In genomic region chr7:13850185-13850752, GRCh38 we compare ENCODE assay signal across 8 cellular contexts.
A peak's percentile ranks its signal among the peaks of the same experiment; 100 is the strongest.
DNase-seq lines count a peak whose midpoint lies in the region; ATAC-seq and TF ChIP-seq lines count a peak whose summit lies in the region.

No MANE protein-coding gene starts in this region.

- peaks cover 15% of the 10 kb centered on the region; the same call in 1 of the 2 replicates for H3K4me1 ChIP-seq in GM23338 (ENCODE audit: insufficient read depth)
- no peaks in the 10 kb centered on the region for H3K4me1 ChIP-seq in breast epithelium
- H3K4me1 ChIP-seq in neural progenitor cell = peaks cover 34% of the 10 kb centered on the region

- H3K9ac ChIP-seq in neural progenitor cell = no peak overlapping the region

- intact Hi-C loops in breast epithelium (cut with DNase I; ENCODE audit: low total_unique reads) = no loop called here

- TF ChIP-seq CTCF in GM23338 (conservative IDR thresholded peaks at IDR 0.05; ENCODE audit: low read depth in 2 of 2) (no peak), breast epithelium (IDR thresholded peaks at IDR 0.05) (no peak), neural progenitor cell (IDR thresholded peaks at IDR 0.05) (no peak)

- H3K79me2 ChIP-seq in GM23338 (replicated peaks; ENCODE audit: insufficient read depth) = no peaks in the 10 kb centered on the region
- no peaks in the 10 kb centered on the region for H3K79me2 ChIP-seq in neural progenitor cell (ENCODE audit: low read depth)

- no peaks in the 10 kb centered on the region for H3K9me3 ChIP-seq in breast epithelium
- no peaks in the 10 kb centered on the region for H3K9me3 ChIP-seq in neural progenitor cell (ENCODE audit: low read depth)

- H3F3A ChIP-seq in GM23338 (replicated peaks; ENCODE audit: low read depth) (no peaks in the 10 kb centered on the region), neural progenitor cell (ENCODE audit: low read depth) (peaks cover 19% of the 10 kb centered on the region)

- H3K9me2 ChIP-seq in GM23338 (ENCODE audit: insufficient read depth) = 0 out of 2 replicates have a peak, but pooled peaks cover 5% of the 10 kb centered on the region

- H3K36me3 ChIP-seq in GM23338 (ENCODE audit: insufficient read depth) = no peaks in the 10 kb centered on the region
- no peaks in the 10 kb centered on the region for H3K36me3 ChIP-seq in breast epithelium
- no peaks in the 10 kb centered on the region for H3K36me3 ChIP-seq in neural progenitor cell

- DNase-seq in ELR (ENCODE audit: low read depth) (peak; percentile 99), GM23338 (ENCODE audit: low spot score) (peak; percentile 24), LoVo (ENCODE audit: low spot score) (peak; percentile 82), breast epithelium (ENCODE audit: low spot score in 2 of 2) (peak in 1 of 2 donors; percentile 27), neural progenitor cell (ENCODE audit: low spot score) (no peak), putamen (ENCODE audit: low spot score) (no peak), NCI-H1930 (lab: John Stamatoyannopoulos, UW) (no peak)

- no peak for ATAC-seq in GM23338

- H3K4me2 ChIP-seq in GM23338 (no peak overlapping the region), neural progenitor cell (no peak overlapping the region)

- H3K27me3 ChIP-seq in GM23338 (ENCODE audit: insufficient read depth) (no peaks in the 10 kb centered on the region), breast epithelium (no peaks in the 10 kb centered on the region), neural progenitor cell (no peaks in the 10 kb centered on the region)

- peak overlapping the region; percentile 73 for H2AFZ ChIP-seq in GM23338
- peak overlapping the region; percentile 11 for H2AFZ ChIP-seq in neural progenitor cell (replicated peaks)

- H3K27ac Mint-ChIP-seq in GM23338 = 0 out of 2 replicates have a peak overlapping the region, but pooled peaks have one; percentile 20
- H3K27ac Mint-ChIP-seq in T-helper 1 cell treated with Interleukin-12 subunit alpha and Interleukin-12 subunit beta and Interleukin-4 antibody, amounts not matched to agents 30 μg/mL and 1 μg/mL, for 36 hours = peak overlapping the region; percentile 69
- peak overlapping the region; percentile 25 for H3K27ac Mint-ChIP-seq in neural progenitor cell

- H3K4me1 Mint-ChIP-seq in GM23338 = peaks cover 24% of the 10 kb centered on the region
- H3K4me1 Mint-ChIP-seq in T-helper 1 cell treated with Interleukin-12 subunit alpha and Interleukin-12 subunit beta and Interleukin-4 antibody, amounts not matched to agents 30 μg/mL and 1 μg/mL, for 36 hours (ENCODE audit: low read depth) = peaks cover 15% of the 10 kb centered on the region
- peaks cover 25% of the 10 kb centered on the region for H3K4me1 Mint-ChIP-seq in neural progenitor cell

- TF ChIP-seq POLR2A in breast epithelium (IDR thresholded peaks at IDR 0.05) = no peak

- H3K27ac ChIP-seq in GM23338 (ENCODE audit: low read depth) (no peak overlapping the region), breast epithelium (peak overlapping the region; percentile 54 to 61), neural progenitor cell (peak overlapping the region; percentile 57)

- H3K4me3 Mint-ChIP-seq in GM23338 (no peak overlapping the region), neural progenitor cell (no peak overlapping the region)
- H3K4me3 Mint-ChIP-seq in T-helper 1 cell treated with Interleukin-12 subunit alpha and Interleukin-12 subunit beta and Interleukin-4 antibody, amounts not matched to agents 30 μg/mL and 1 μg/mL, for 36 hours = no peak overlapping the region

- H4K20me1 ChIP-seq in GM23338 (replicated peaks; ENCODE audit: insufficient read depth) (no peaks in the 10 kb centered on the region), neural progenitor cell (ENCODE audit: low read depth) (no peaks in the 10 kb centered on the region)

- H3K4me3 ChIP-seq in GM23338 = no peak overlapping the region
- H3K4me3 ChIP-seq in breast epithelium = no peak overlapping the region
- no peak overlapping the region for H3K4me3 ChIP-seq in neural progenitor cell

- H3K27me3 Mint-ChIP-seq in GM23338 (ENCODE audit: insufficient read depth, low read depth, poor library complexity) = no peaks in the 10 kb centered on the region
- no peaks in the 10 kb centered on the region for H3K27me3 Mint-ChIP-seq in T-helper 1 cell treated with Interleukin-12 subunit alpha and Interleukin-12 subunit beta and Interleukin-4 antibody, amounts not matched to agents 30 μg/mL and 1 μg/mL, for 36 hours (ENCODE audit: low read depth)
- peaks cover 8% of the 10 kb centered on the region for H3K27me3 Mint-ChIP-seq in neural progenitor cell (ENCODE audit: insufficient read depth, low read depth)

- no peaks in the 10 kb centered on the region for H3K36me3 Mint-ChIP-seq in GM23338 (ENCODE audit: low read depth)
- no peaks in the 10 kb centered on the region for H3K36me3 Mint-ChIP-seq in T-helper 1 cell treated with Interleukin-12 subunit alpha and Interleukin-12 subunit beta and Interleukin-4 antibody, amounts not matched to agents 30 μg/mL and 1 μg/mL, for 36 hours (ENCODE audit: low read depth)
- peaks cover 2% of the 10 kb centered on the region for H3K36me3 Mint-ChIP-seq in neural progenitor cell

- H3K9me3 Mint-ChIP-seq in GM23338 (no peaks in the 10 kb centered on the region), neural progenitor cell (peaks cover 3% of the 10 kb centered on the region)
- no peaks in the 10 kb centered on the region for H3K9me3 Mint-ChIP-seq in T-helper 1 cell treated with Interleukin-12 subunit alpha and Interleukin-12 subunit beta and Interleukin-4 antibody, amounts not matched to agents 30 μg/mL and 1 μg/mL, for 36 hours

TF ChIP-seq in GM23338, 12 proteins besides CTCF, POLR2A, EP300 and RAD21 (continues in another document):
- TF ChIP-seq ZNF114 (CRISPR knock-in tag; IDR thresholded peaks at IDR 0.05) = no peak
- TF ChIP-seq ZNF462 (CRISPR knock-in tag; IDR thresholded peaks at IDR 0.05) = no peak
- no peak for TF ChIP-seq ZNF331 (CRISPR knock-in tag; IDR thresholded peaks at IDR 0.05; ENCODE audit: low read depth)
- no peak for TF ChIP-seq EZH2 (IDR thresholded peaks at IDR 0.05; ENCODE audit: low read depth, unreplicated experiment)
- TF ChIP-seq EZH2phosphoT487 (IDR thresholded peaks at IDR 0.05; ENCODE audit: unreplicated experiment) = no peak
- no peak for TF ChIP-seq NANOG (IDR thresholded peaks at IDR 0.05; ENCODE audit: borderline replicate concordance)
- TF ChIP-seq JUNB (IDR thresholded peaks at IDR 0.05; ENCODE audit: unreplicated experiment) = no peak
- no peak for TF ChIP-seq STAT1 (IDR thresholded peaks at IDR 0.05; ENCODE audit: unreplicated experiment)

Comparison
In these comparisons a context has a peak if more than half of its experiments do, and no peak if none do; other contexts are left out.
1. DNase-seq: peak in ELR (single experiment), GM23338 (single experiment) and LoVo (single experiment); none in neural progenitor cell (single experiment), putamen (single experiment) and NCI-H1930 (0 of 2).
2. Peak in every context shown above with its lines, with median percentiles within 50 percentile points of each other: H3K27ac Mint-ChIP-seq.